ENCODE assay signal across 34 cellular contexts in genomic region chr6:89067796-89068195, GRCh38. TPM values are rescaled to one million over a fixed set of nuclear protein-coding genes. Genes with fewer than 3 reads are reported as not detected.
DNase-seq lines count a peak whose midpoint lies in the region; ATAC-seq, FAIRE-seq and TF ChIP-seq lines count a peak whose summit lies in the region.
"Had no signal": no experiment of that assay in that cellular context is flagged by ENCODE, and none has a peak within 500 bp of the region (broad histone marks: within the 10 kb centered on the region; RNA-seq: fewer than 3 reads in every experiment).

No MANE protein-coding gene starts in this region.

- RAD21 ChIA-PET in HCT116 (lab: Charles Lee; ENCODE audit: low non-redundant PET in 1 of 2, low total read pairs in 2 of 2, uncharacterized antibody in 2 of 2, unreplicated experiment in 2 of 2): interaction anchor here in 1 of 2 experiments (0.6 kb wide), 1 partner anchor 10 kb away, joined by 4 read pairs; no protein-coding TSS in a partner anchor

- POLR2A ChIA-PET in HCT116 (lab: Charles Lee): interaction anchor here (1.7 kb wide), 1 partner anchor 13 kb away, joined by 6 read pairs; the partner anchor contains the start of gene PNRC1

- H2AFZ ChIP-seq in HCT116 (ENCODE audit: low read depth, low read length, poor library complexity, severe bottlenecking): no peak overlapping the region

- TF ChIP-seq RAD21 in HCT116 (IDR thresholded peaks at IDR 0.05; ENCODE audit: low read depth): 0 out of 2 replicates have a peak, but pooled peaks have one; percentile 4

- H3K27ac ChIP-seq in HCT116 (ENCODE audit: low read depth, low read length): no peak overlapping the region
- H3K27ac ChIP-seq in neutrophil: peak overlapping the region; percentile 29
- H3K27ac ChIP-seq: coronary artery, esophagus muscularis mucosa, lower lobe of right lung, WERI-Rb-1 had no signal

- H3K4me1 Mint-ChIP-seq in natural killer cell: no peaks in the 10 kb centered on the region

- H3K36me3 ChIP-seq in HCT116 (ENCODE audit: control insufficient read depth in 1 of 2, insufficient read depth in 2 of 2, low read length in 2 of 2) (no peaks in the 10 kb centered on the region), bronchial epithelial cell (ENCODE audit: control insufficient read depth, insufficient read depth, low read length) (no peaks in the 10 kb centered on the region), neutrophil (no peaks in the 10 kb centered on the region)
- H3K36me3 ChIP-seq: esophagus muscularis mucosa, heart left ventricle, lower lobe of right lung, MG63, WERI-Rb-1 had no signal

- TF ChIP-seq CTCF in HCT116 (IDR thresholded peaks at IDR 0.05 in 2 of 3, conservative IDR thresholded peaks at IDR 0.05 in 1 of 3; ENCODE audit: borderline replicate concordance in 1 of 3, insufficient read depth in 1 of 3, low read depth in 2 of 3, low read length in 2 of 3): no peak
- no peak for TF ChIP-seq CTCF in bronchial epithelial cell (IDR thresholded peaks at IDR 0.05; ENCODE audit: insufficient read depth, low read length, severe bottlenecking)
- TF ChIP-seq CTCF in neutrophil (IDR thresholded peaks at IDR 0.05): no peak
- no peak for TF ChIP-seq CTCF in natural killer cell (IDR thresholded peaks at IDR 0.05)

- peak; percentile 61 for ATAC-seq in HCT116
- ATAC-seq in HG02840 (IDR thresholded peaks at IDR 0.05; ENCODE audit: low FRiP score, unreplicated experiment): no peak
- no peak for ATAC-seq in natural killer cell
- ATAC-seq: effector memory CD8-positive, alpha-beta T cell; heart left ventricle; lower lobe of right lung; natural killer cell treated with Interleukin-12 subunit alpha and Interleukin-12 subunit beta and Interleukin-15 and Interleukin-18, amount 100 ng/mL, for 72 hours; Right ventricle myocardium inferior; stimulated activated effector memory CD8-positive, alpha-beta T cell treated with anti-CD3 and anti-CD28 coated beads, Interleukin-12 subunit alpha, Interleukin-12 subunit beta, amount 100 ng/mL, for 72 hours had no signal

- H3K4me3 ChIP-seq in HCT116 (replicated peaks in 1 of 2; ENCODE audit: low read depth in 1 of 2, low read length in 2 of 2) (no peak overlapping the region), bronchial epithelial cell (ENCODE audit: low read depth, low read length) (no peak overlapping the region), neutrophil (ENCODE audit: low read depth in 1 of 2, low read length in 1 of 2) (no peak overlapping the region)
- H3K4me3 ChIP-seq: coronary artery, esophagus muscularis mucosa, heart left ventricle, lower lobe of right lung, MG63 had no signal

- no peaks in the 10 kb centered on the region for H3K36me3 Mint-ChIP-seq in natural killer cell
- H3K36me3 Mint-ChIP-seq: natural killer cell treated with Interleukin-12 subunit alpha and Interleukin-12 subunit beta and Interleukin-15 and Interleukin-18, amount 100 ng/mL, for 72 hours; stimulated activated effector memory CD8-positive, alpha-beta T cell treated with anti-CD3 and anti-CD28 coated beads, Interleukin-12 subunit alpha, Interleukin-12 subunit beta, amount 100 ng/mL, for 72 hours had no signal

- H3K9ac ChIP-seq in HCT116 (ENCODE audit: low read length): no peak overlapping the region

- FAIRE-seq in bronchial epithelial cell (lab: Jason Lieb, UNC): no peak
- FAIRE-seq: G401.6, kidney had no signal

- H3K9me3 ChIP-seq in HCT116 (ENCODE audit: control insufficient read depth in 1 of 2, insufficient read depth in 1 of 2, low read depth in 1 of 2, low read length in 2 of 2): no peaks in the 10 kb centered on the region
- H3K9me3 ChIP-seq in neutrophil: no peaks in the 10 kb centered on the region
- H3K9me3 ChIP-seq: esophagus muscularis mucosa, heart left ventricle, lower lobe of right lung, MG63 had no signal

- no peaks in the 10 kb centered on the region for H3K79me2 ChIP-seq in HCT116 (ENCODE audit: insufficient read depth, low read length)

- peaks cover 0 to 8% of the 10 kb centered on the region in 2 donors for H3K27me3 Mint-ChIP-seq in natural killer cell (ENCODE audit: low read depth in 2 of 2)

- no peak overlapping the region for H3K27ac Mint-ChIP-seq in natural killer cell
- H3K27ac Mint-ChIP-seq: activated naive CD8-positive, alpha-beta T cell treated with anti-CD3 and anti-CD28 coated beads, Interleukin-2, amount 10 ng/mL, durations not matched to agents 7 days and 5 days; effector memory CD8-positive, alpha-beta T cell; natural killer cell treated with Interleukin-12 subunit alpha and Interleukin-12 subunit beta and Interleukin-15 and Interleukin-18, amount 100 ng/mL, for 72 hours; stimulated activated effector memory CD8-positive, alpha-beta T cell treated with anti-CD3 and anti-CD28 coated beads, Interleukin-12 subunit alpha, Interleukin-12 subunit beta, amount 100 ng/mL, for 72 hours had no signal

- BruUV-seq in HCT116 (replicated peaks; lab: Mats Ljungman, UMichigan): no TSS peak

- no peaks in the 10 kb centered on the region for H3K9me2 ChIP-seq in HCT116 (ENCODE audit: insufficient read depth)

- H3K27me3 ChIP-seq in HCT116 (ENCODE audit: insufficient read depth, low read length) (no peaks in the 10 kb centered on the region), bronchial epithelial cell (ENCODE audit: control insufficient read depth, insufficient read depth, low read length) (no peaks in the 10 kb centered on the region), neutrophil (no peaks in the 10 kb centered on the region)
- H3K27me3 ChIP-seq: esophagus muscularis mucosa, heart left ventricle, MG63 had no signal

- H3K4me3 Mint-ChIP-seq in natural killer cell: no peak overlapping the region
- H3K4me3 Mint-ChIP-seq: activated naive CD8-positive, alpha-beta T cell treated with anti-CD3 and anti-CD28 coated beads, Interleukin-2, amount 10 ng/mL, durations not matched to agents 7 days and 5 days; effector memory CD8-positive, alpha-beta T cell; natural killer cell treated with Interleukin-12 subunit alpha and Interleukin-12 subunit beta and Interleukin-15 and Interleukin-18, amount 100 ng/mL, for 72 hours; stimulated activated effector memory CD8-positive, alpha-beta T cell treated with anti-CD3 and anti-CD28 coated beads, Interleukin-12 subunit alpha, Interleukin-12 subunit beta, amount 100 ng/mL, for 72 hours had no signal

- peaks cover 13 to 16% of the 10 kb centered on the region in 2 experiments for H3K4me1 ChIP-seq in HCT116 (ENCODE audit: control insufficient read depth in 1 of 2, insufficient read depth in 2 of 2, low read length in 2 of 2)
- peaks cover 15 to 16% of the 10 kb centered on the region in 2 experiments for H3K4me1 ChIP-seq in neutrophil (ENCODE audit: control insufficient read depth in 1 of 2, insufficient read depth in 1 of 2, low read depth in 1 of 2, low read length in 1 of 2)

- H3K9me3 Mint-ChIP-seq in natural killer cell: no peaks in the 10 kb centered on the region
- H3K9me3 Mint-ChIP-seq: activated naive CD8-positive, alpha-beta T cell treated with anti-CD3 and anti-CD28 coated beads, Interleukin-2, amount 10 ng/mL, durations not matched to agents 7 days and 5 days; effector memory CD8-positive, alpha-beta T cell; natural killer cell treated with Interleukin-12 subunit alpha and Interleukin-12 subunit beta and Interleukin-15 and Interleukin-18, amount 100 ng/mL, for 72 hours; stimulated activated effector memory CD8-positive, alpha-beta T cell treated with anti-CD3 and anti-CD28 coated beads, Interleukin-12 subunit alpha, Interleukin-12 subunit beta, amount 100 ng/mL, for 72 hours had no signal

- H4K20me1 ChIP-seq in HCT116 (ENCODE audit: insufficient read depth): no peaks in the 10 kb centered on the region

- CTCF ChIA-PET in HCT116 (lab: Charles Lee): no interaction called here

- DNase-seq in HCT116 (ENCODE audit: low read depth, low spot score) (no peak), M059J (ENCODE audit: low read depth) (peak; percentile 26), bronchial epithelial cell (ENCODE audit: low read depth) (peak; percentile 88), T-helper 1 cell (no peak), natural killer cell (no peak)
- DNase-seq: activated CD4-positive, alpha-beta T cell treated with anti-CD3 and anti-CD28 coated beads for 4 hours; activated CD8-positive, alpha-beta memory T cell treated with anti-CD3 and anti-CD28 coated beads for 24 hours; activated gamma-delta T cell; activated naive CD8-positive, alpha-beta T cell treated with anti-CD3 and anti-CD28 coated beads, Interleukin-2, amount 10 ng/mL, durations not matched to agents 7 days and 5 days; activated T-cell treated with anti-CD3 and anti-CD28 coated beads for 4 hours; aorta; C1 segment of cervical spinal cord; COR-L47; DMS53; effector memory CD8-positive, alpha-beta T cell; foreskin melanocyte; heart left ventricle; kidney; lower lobe of right lung; MG63; NCI-H1930; NCI-H2171 treated with DMSO at 0.1 percent for 48 hours; NCI-H524; T1000; WERI-Rb-1 had no signal

- H3K4me2 ChIP-seq in HCT116 (ENCODE audit: low read length): peak overlapping the region; percentile 20; the same call in 1 of the 2 replicates

- intact Hi-C loops in HCT116 (cut with micrococcal nuclease): no loop called here
- intact Hi-C loops in natural killer cell (cut with micrococcal nuclease): no loop called here

- no peak for TF ChIP-seq POLR2A in HCT116 (IDR thresholded peaks at IDR 0.05; ENCODE audit: borderline replicate concordance, extremely low read depth, insufficient read depth, insufficient read length)

TF ChIP-seq in HCT116, 20 proteins besides CTCF, POLR2A, EP300 and RAD21:
- TF ChIP-seq CEBPB (IDR thresholded peaks at IDR 0.05; ENCODE audit: low read depth) (no peak), FOSL1 (IDR thresholded peaks at IDR 0.05; ENCODE audit: low read depth) (peak; percentile 78), CBX3 (IDR thresholded peaks at IDR 0.05; ENCODE audit: low read depth) (peak; percentile 55; the same call in 1 of the 2 replicates), JUND (IDR thresholded peaks at IDR 0.05) (peak; percentile 63), SP1 (IDR thresholded peaks at IDR 0.05; ENCODE audit: low read depth) (peak; percentile 44), MAX (IDR thresholded peaks at IDR 0.05) (no peak), SIN3A (IDR thresholded peaks at IDR 0.05; ENCODE audit: low read depth) (no peak)

RNA-seq across cellular contexts. Expression of gene PNRC1, which starts 12.8 kb away (rescaled TPM):
- total RNA-seq in HCT116 (2021; ENCODE audit: unreplicated experiment) (66.8 TPM), bronchial epithelial cell (21.1 and 32.8 TPM in 2 replicates), natural killer cell (100 to 1,000 TPM; 695 to 970 (median 712) TPM)
- 27.9 and 40.8 TPM in 2 replicates for polyA plus RNA-seq in HCT116 (2012)
- total RNA-seq in M059J (2014; rRNA removed; shearing (Covaris generic)): 20.3 and 31.1 TPM in 2 replicates

RNA-seq across cellular contexts. Expression of gene SRSF12, which starts 50.1 kb away (rescaled TPM):
- total RNA-seq in HCT116 (2021; ENCODE audit: unreplicated experiment) (not detected), bronchial epithelial cell (under 0.01 and 0.38 TPM in 2 replicates), natural killer cell (under 1 TPM; 0.07 to 0.45 (median 0.45) TPM)
- not detected in 2 replicates for polyA plus RNA-seq in HCT116 (2012)
- total RNA-seq in M059J (2014; rRNA removed; shearing (Covaris generic)): not detected in 2 replicates
- total RNA-seq: activated naive CD8-positive, alpha-beta T cell treated with anti-CD3 and anti-CD28 coated beads, Interleukin-2, amount 10 ng/mL, durations not matched to agents 7 days and 5 days; lower lobe of right lung; mononuclear cell had no signal

Comparison
In these comparisons a context has a peak if more than half of its experiments do, and no peak if none do; other contexts are left out.
1. DNase-seq: peak in M059J (single experiment) and bronchial epithelial cell (single experiment); none in HCT116 (single experiment), T-helper 1 cell (0 of 5) and natural killer cell (single experiment).
2. RNA of gene PNRC1, which starts 12.8 kb away (total RNA-seq): 695 to 970 TPM in natural killer cell; 66.8 TPM in HCT116 (single experiment), 21.1 to 32.8 TPM in bronchial epithelial cell and 20.3 to 31.1 TPM in M059J; every median in the first group is over 10 times any median in the second.